16 cellular contexts compared by ENCODE assay signal in genomic region chr17:880871-881269, GRCh38.
A peak's percentile ranks its signal among the peaks of the same experiment; 100 is the strongest.
DNase-seq lines count a peak whose midpoint lies in the region; ATAC-seq and TF ChIP-seq lines count a peak whose summit lies in the region.
"Had no signal": no experiment of that assay in that cellular context is flagged by ENCODE, and none has a peak within 500 bp of the region (broad histone marks: within the 10 kb centered on the region; RNA-seq: fewer than 3 reads in every experiment).

No MANE protein-coding gene starts in this region.

- ATAC-seq in right cardiac atrium (no peak), psoas muscle (no peak)
- ATAC-seq: K562, SK-N-SH treated with all-trans-retinoic acid at 6 μM for 48 hours had no signal

- H3K4me3 ChIP-seq in ACC112 (ENCODE audit: low read depth, low read length): no peak overlapping the region
- H3K4me3 ChIP-seq in ascending aorta: no peak overlapping the region
- no peak overlapping the region for H3K4me3 ChIP-seq in right cardiac atrium (ENCODE audit: low read length)
- no peak overlapping the region for H3K4me3 ChIP-seq in psoas muscle
- H3K4me3 ChIP-seq: HAP-1, K562 had no signal

- H3K36me3 Mint-ChIP-seq in activated CD4-positive, alpha-beta memory T cell treated with anti-CD3 and anti-CD28 coated beads for 36 hours: no peaks in the 10 kb centered on the region
- H3K36me3 Mint-ChIP-seq: immature natural killer cell had no signal

- peaks cover 10% of the 10 kb centered on the region for H3K79me2 ChIP-seq in ACC112 (ENCODE audit: control insufficient read depth, insufficient read depth, low read length, unreplicated experiment)

- POLR2A ChIA-PET in activated CD4-positive, alpha-beta memory T cell treated with anti-CD3 and anti-CD28 coated beads for 36 hours (lab: Charles Lee): no interaction called here

- CTCF ChIA-PET in activated CD4-positive, alpha-beta memory T cell treated with anti-CD3 and anti-CD28 coated beads for 36 hours (lab: Charles Lee): interaction anchor here (1.0 to 2.6 kb wide), 2 partner anchors 85 to 99 kb away, joined by 3 to 31 read pairs; partner anchors contain the start of gene NXN

- no peak overlapping the region for H3K4me3 Mint-ChIP-seq in activated CD4-positive, alpha-beta memory T cell treated with anti-CD3 and anti-CD28 coated beads for 36 hours
- H3K4me3 Mint-ChIP-seq: immature natural killer cell had no signal

- TF ChIP-seq CTCF in ascending aorta (IDR thresholded peaks at IDR 0.05) (no peak), psoas muscle (IDR thresholded peaks at IDR 0.05) (no peak)

- H3K9me3 ChIP-seq in ascending aorta (no peaks in the 10 kb centered on the region), right cardiac atrium (ENCODE audit: control insufficient read depth, low read length) (no peaks in the 10 kb centered on the region), psoas muscle (no peaks in the 10 kb centered on the region)
- H3K9me3 ChIP-seq: HAP-1 had no signal

- H3K4me1 Mint-ChIP-seq in activated CD4-positive, alpha-beta memory T cell treated with anti-CD3 and anti-CD28 coated beads for 36 hours (ENCODE audit: low read depth): peaks cover 10% of the 10 kb centered on the region

- H3K27me3 ChIP-seq in ACC112 (ENCODE audit: insufficient read depth, low read length) (no peaks in the 10 kb centered on the region), ascending aorta (no peaks in the 10 kb centered on the region), right cardiac atrium (ENCODE audit: control insufficient read depth, insufficient read depth) (no peaks in the 10 kb centered on the region), psoas muscle (ENCODE audit: insufficient read depth in 3 of 3, low read length in 2 of 3) (no peaks in the 10 kb centered on the region)
- H3K27me3 ChIP-seq: brain microvascular endothelial cell had no signal

- H3K9me3 Mint-ChIP-seq in activated CD4-positive, alpha-beta memory T cell treated with anti-CD3 and anti-CD28 coated beads for 36 hours: no peaks in the 10 kb centered on the region
- H3K9me3 Mint-ChIP-seq: immature natural killer cell had no signal

- 44% methylated on average over 10 of the region's 10 CpGs for WGBS in right cardiac atrium
- 78 to 84% (median 82%) methylated on average over 10 of the region's 10 CpGs for WGBS in psoas muscle, 3 donors

- no peak overlapping the region for H3K27ac Mint-ChIP-seq in activated CD4-positive, alpha-beta memory T cell treated with anti-CD3 and anti-CD28 coated beads for 36 hours
- H3K27ac Mint-ChIP-seq: immature natural killer cell had no signal

- H2AFZ ChIP-seq in ACC112 (ENCODE audit: low read length, unreplicated experiment): no peak overlapping the region

- H3K27ac ChIP-seq in ACC112 (ENCODE audit: low read depth, low read length) (peak overlapping the region; percentile 48), ascending aorta (peak overlapping the region; percentile 70), right cardiac atrium (ENCODE audit: low read length) (peak overlapping the region; percentile 86), psoas muscle (peak overlapping the region; percentile 79)
- H3K27ac ChIP-seq: brain microvascular endothelial cell had no signal

- DNase-seq in ascending aorta (ENCODE audit: low spot score in 2 of 2) (no peak), right cardiac atrium (no peak), psoas muscle (no peak), CD1c-positive myeloid dendritic cell (ENCODE audit: extremely low spot score) (no peak)
- DNase-seq in activated CD4-positive, alpha-beta memory T cell treated with anti-CD3 and anti-CD28 coated beads for 36 hours: no peak
- no peak for DNase-seq in stimulated activated CD4-positive, alpha-beta T cell treated with anti-CD3 and anti-CD28 coated beads, Interleukin-4, amount 100 ng/mL, for 4 hours
- DNase-seq in activated naive CD4-positive, alpha-beta T cell treated with anti-CD3 and anti-CD28 coated beads, Interleukin-2, amount 50 U/mL, for 16 hours: no peak
- DNase-seq: activated T-cell treated with anti-CD3 and anti-CD28 coated beads, Interleukin-2, amount 50 U/mL, for 1 hour; DMS53; immature natural killer cell; NCI-H187 treated with DMSO at 0.1 percent for 48 hours had no signal

- intact Hi-C loops in ascending aorta (cut with DNase I) (loop anchor here (5.0 kb wide), 1 partner anchor 96 kb away; the partner anchor contains the start of gene NXN), right cardiac atrium (cut with DNase I) (loop anchor here in 2 of 4 donors (2.0 to 5.0 kb wide), 2 partner anchors 96 to 100 kb away; partner anchors contain the start of gene NXN (in 1 of the 2)), psoas muscle (cut with DNase I) (loop anchor here (5.0 to 10.0 kb wide), 2 partner anchors 86 to 96 kb away; partner anchors contain the start of gene NXN (in 1 of the 2))
- intact Hi-C loops in activated CD4-positive, alpha-beta memory T cell treated with anti-CD3 and anti-CD28 coated beads for 36 hours (cut with micrococcal nuclease): no loop called here

- H3K4me1 ChIP-seq in ACC112 (ENCODE audit: control insufficient read depth, insufficient read depth, low read length, unreplicated experiment): peaks cover 33% of the 10 kb centered on the region
- H3K4me1 ChIP-seq in ascending aorta: peaks cover 3 to 6% of the 10 kb centered on the region in 2 donors
- H3K4me1 ChIP-seq in right cardiac atrium (ENCODE audit: control insufficient read depth, insufficient read depth, low read length): peaks cover 18% of the 10 kb centered on the region
- H3K4me1 ChIP-seq in psoas muscle: peaks cover 46% of the 10 kb centered on the region

- peaks cover 31% of the 10 kb centered on the region for H3K27me3 Mint-ChIP-seq in activated CD4-positive, alpha-beta memory T cell treated with anti-CD3 and anti-CD28 coated beads for 36 hours

- no peaks in the 10 kb centered on the region for H3K36me3 ChIP-seq in ACC112 (ENCODE audit: insufficient read depth, low read length)
- no peaks in the 10 kb centered on the region for H3K36me3 ChIP-seq in ascending aorta
- H3K36me3 ChIP-seq in psoas muscle (ENCODE audit: insufficient read depth in 1 of 2, low read depth in 1 of 2): no peaks in the 10 kb centered on the region
- H3K36me3 ChIP-seq: brain microvascular endothelial cell, HAP-1 had no signal
